ENCODE assay signal across 19 cellular contexts in genomic region chr6:88972504-88973423, GRCh38.
"Had no signal": no experiment of that assay in that cellular context is flagged by ENCODE, and none has a peak within 500 bp of the region (broad histone marks: within the 10 kb centered on the region; RNA-seq: fewer than 3 reads in every experiment).

No MANE protein-coding gene starts in this region.

- H3K27ac ChIP-seq: breast epithelium, dorsolateral prefrontal cortex, esophagus squamous epithelium, left ventricle myocardium inferior, sigmoid colon, upper lobe of right lung had no signal

- H3K4me3 Mint-ChIP-seq: activated CD8-positive, alpha-beta T cell treated with anti-CD3 and anti-CD28 coated beads for 36 hours; activated naive CD8-positive, alpha-beta T cell treated with anti-CD3 and anti-CD28 coated beads for 36 hours; activated T-cell treated with anti-CD3 and anti-CD28 coated beads, Interleukin-2, amount 50 U/mL, for 72 hours; memory B cell; nephron; stimulated activated naive CD8-positive, alpha-beta T cell treated with anti-CD3 and anti-CD28 coated beads, Interleukin-15, Interleukin-2, amounts not matched to agents 100 ng/mL and 50 ng/mL, for 24 hours had no signal

- H3K4me3 ChIP-seq: breast epithelium, dorsolateral prefrontal cortex, esophagus squamous epithelium, left ventricle myocardium inferior, sigmoid colon, upper lobe of right lung had no signal

- ATAC-seq: activated CD8-positive, alpha-beta T cell treated with anti-CD3 and anti-CD28 coated beads for 36 hours; activated T-cell treated with anti-CD3 and anti-CD28 coated beads, Interleukin-2, amount 50 U/mL, for 72 hours; upper lobe of right lung had no signal

- H3K4me1 Mint-ChIP-seq: memory B cell, nephron had no signal

- H3K9me3 Mint-ChIP-seq: activated CD8-positive, alpha-beta T cell treated with anti-CD3 and anti-CD28 coated beads for 36 hours; activated T-cell treated with anti-CD3 and anti-CD28 coated beads, Interleukin-2, amount 50 U/mL, for 72 hours; stimulated activated naive CD8-positive, alpha-beta T cell treated with anti-CD3 and anti-CD28 coated beads, Interleukin-15, Interleukin-2, amounts not matched to agents 100 ng/mL and 50 ng/mL, for 24 hours had no signal

- DNase-seq: activated CD8-positive, alpha-beta memory T cell treated with anti-CD3 and anti-CD28 coated beads, Interleukin-2, amount 50 U/mL, for 4 hours; activated CD8-positive, alpha-beta T cell treated with anti-CD3 and anti-CD28 coated beads for 36 hours; activated gamma-delta T cell treated with Interleukin-2 at 50 U/mL for 16 hours; activated naive CD8-positive, alpha-beta T cell treated with anti-CD3 and anti-CD28 coated beads for 36 hours; activated T-cell treated with anti-CD3 and anti-CD28 coated beads, Interleukin-2, amount 50 U/mL, for 72 hours; dorsolateral prefrontal cortex; esophagus squamous epithelium; foreskin fibroblast; islet precursor cell; left ventricle myocardium inferior; sigmoid colon; stimulated activated CD4-positive, alpha-beta T cell treated with anti-CD3 and anti-CD28 coated beads, Interleukin-4, amount 100 ng/mL, for 1 hour; stimulated activated CD8-positive, alpha-beta memory T cell treated with anti-CD3 and anti-CD28 coated beads, Interleukin-4, amount 100 ng/mL, for 48 hours; T-helper 9 cell; upper lobe of right lung had no signal

- H3K4me1 ChIP-seq: breast epithelium, esophagus squamous epithelium, left ventricle myocardium inferior, sigmoid colon, upper lobe of right lung had no signal

- H3K36me3 ChIP-seq: breast epithelium, esophagus squamous epithelium, left ventricle myocardium inferior, sigmoid colon, upper lobe of right lung had no signal

- H3K36me3 Mint-ChIP-seq: memory B cell had no signal

- H3K27ac Mint-ChIP-seq: activated CD8-positive, alpha-beta T cell treated with anti-CD3 and anti-CD28 coated beads for 36 hours; activated naive CD8-positive, alpha-beta T cell treated with anti-CD3 and anti-CD28 coated beads for 36 hours; activated T-cell treated with anti-CD3 and anti-CD28 coated beads, Interleukin-2, amount 50 U/mL, for 72 hours; memory B cell; nephron; stimulated activated naive CD8-positive, alpha-beta T cell treated with anti-CD3 and anti-CD28 coated beads, Interleukin-15, Interleukin-2, amounts not matched to agents 100 ng/mL and 50 ng/mL, for 24 hours had no signal

- H3K27me3 ChIP-seq: breast epithelium, dorsolateral prefrontal cortex, esophagus squamous epithelium, sigmoid colon, upper lobe of right lung had no signal

- H3K9me3 ChIP-seq: esophagus squamous epithelium, sigmoid colon had no signal

- H3K27me3 Mint-ChIP-seq: activated CD8-positive, alpha-beta T cell treated with anti-CD3 and anti-CD28 coated beads for 36 hours; activated naive CD8-positive, alpha-beta T cell treated with anti-CD3 and anti-CD28 coated beads for 36 hours; stimulated activated naive CD8-positive, alpha-beta T cell treated with anti-CD3 and anti-CD28 coated beads, Interleukin-15, Interleukin-2, amounts not matched to agents 100 ng/mL and 50 ng/mL, for 24 hours had no signal
